In the genomic region with DNA sequence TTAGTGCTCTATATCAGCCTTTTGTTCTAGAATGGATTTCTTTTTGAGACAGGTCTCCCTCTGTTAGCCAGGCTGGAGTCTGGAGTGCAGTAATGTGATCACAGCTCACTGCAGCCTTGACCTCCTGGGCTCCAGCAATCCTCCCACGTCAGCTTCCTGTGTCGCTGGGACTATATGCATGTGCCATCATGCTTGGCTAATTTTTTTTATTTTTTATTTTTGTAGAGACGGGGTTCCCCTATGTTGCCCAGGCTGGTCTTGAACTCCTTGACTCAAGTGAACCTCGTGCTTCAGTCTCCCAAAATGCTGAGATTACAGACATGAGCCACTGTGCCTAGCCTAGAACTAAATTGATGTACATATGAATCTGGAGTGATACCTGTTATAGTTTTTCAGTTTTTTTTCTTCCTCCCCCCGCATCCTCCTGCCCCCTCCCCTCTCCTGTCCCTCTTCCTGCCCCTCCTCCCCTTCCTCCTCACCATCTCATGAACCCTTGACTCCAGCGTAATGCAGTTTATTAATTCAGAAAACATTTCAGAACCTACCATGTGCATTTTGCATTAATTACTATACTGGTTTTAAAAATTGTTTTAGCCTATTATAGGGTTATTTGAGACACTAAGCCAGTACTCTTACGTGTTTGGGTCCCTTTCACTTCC, we compare ENCODE assay signal across 11 cellular contexts. TPM values are rescaled to one million over a fixed set of nuclear protein-coding genes. Genes with fewer than 3 reads are reported as not detected.
DNase-seq lines count a peak whose midpoint lies in the region; ATAC-seq and TF ChIP-seq lines count a peak whose summit lies in the region.
"Had no signal": no experiment of that assay in that cellular context is flagged by ENCODE, and none has a peak within 500 bp of the region (broad histone marks: within the 10 kb centered on the region; RNA-seq: fewer than 3 reads in every experiment).

No MANE protein-coding gene starts in this region.

- no peaks in the 10 kb centered on the region for H3K36me3 ChIP-seq in upper lobe of right lung
- H3K36me3 ChIP-seq: transverse colon had no signal

- TF ChIP-seq CTCF in upper lobe of right lung (IDR thresholded peaks at IDR 0.05): no peak

- H3K27ac ChIP-seq in upper lobe of right lung: no peak overlapping the region
- H3K27ac ChIP-seq: transverse colon had no signal

- peak overlapping the region; percentile 59 for H3K4me3 Mint-ChIP-seq in activated naive CD8-positive, alpha-beta T cell treated with anti-CD3 and anti-CD28 coated beads for 36 hours

- peaks cover 53% of the 10 kb centered on the region for H3K36me3 Mint-ChIP-seq in activated naive CD8-positive, alpha-beta T cell treated with anti-CD3 and anti-CD28 coated beads for 36 hours

- H3K9me3 Mint-ChIP-seq in activated naive CD8-positive, alpha-beta T cell treated with anti-CD3 and anti-CD28 coated beads for 36 hours: peaks cover 2% of the 10 kb centered on the region

- ATAC-seq in HG03342 (IDR thresholded peaks at IDR 0.05; ENCODE audit: unreplicated experiment) (peak; percentile 37), upper lobe of right lung (peak; percentile 35), GM19023 (IDR thresholded peaks at IDR 0.05; ENCODE audit: unreplicated experiment) (no peak)

- no peaks in the 10 kb centered on the region for H3K27me3 Mint-ChIP-seq in activated naive CD8-positive, alpha-beta T cell treated with anti-CD3 and anti-CD28 coated beads for 36 hours

- peaks cover 86% of the 10 kb centered on the region for H3K4me1 Mint-ChIP-seq in activated naive CD8-positive, alpha-beta T cell treated with anti-CD3 and anti-CD28 coated beads for 36 hours

- H3K4me1 ChIP-seq in upper lobe of right lung: peaks cover 3% of the 10 kb centered on the region

- DNase-seq in stimulated activated CD4-positive, alpha-beta T cell treated with anti-CD3 and anti-CD28 coated beads, Interleukin-1b, Interleukin-23, amount 100 ng/mL, for 48 hours: peak; percentile 36
- DNase-seq in stimulated activated CD4-positive, alpha-beta T cell treated with anti-CD3 and anti-CD28 coated beads, Interleukin-12 subunit alpha, Interleukin-12 subunit beta, amount 100 ng/mL, for 4 hours: no peak
- DNase-seq in activated naive CD8-positive, alpha-beta T cell treated with anti-CD3 and anti-CD28 coated beads for 36 hours: no peak
- DNase-seq in upper lobe of right lung: no peak
- DNase-seq in Ammon's horn (ENCODE audit: low spot score): no peak
- no peak for DNase-seq in cortex of kidney (lab: John Stamatoyannopoulos, UW)
- DNase-seq: activated CD4-positive, alpha-beta T cell treated with anti-CD3 and anti-CD28 coated beads, Interleukin-2, amount 50 U/mL, for 48 hours; IMR-90; transverse colon had no signal

- peak overlapping the region; percentile 91 for H3K27ac Mint-ChIP-seq in activated naive CD8-positive, alpha-beta T cell treated with anti-CD3 and anti-CD28 coated beads for 36 hours

- no peaks in the 10 kb centered on the region for H3K27me3 ChIP-seq in upper lobe of right lung
- H3K27me3 ChIP-seq: transverse colon had no signal

- H3K4me3 ChIP-seq in upper lobe of right lung: no peak overlapping the region
- H3K4me3 ChIP-seq: transverse colon had no signal

- H3K9me3 ChIP-seq in upper lobe of right lung: no peaks in the 10 kb centered on the region
- H3K9me3 ChIP-seq: transverse colon had no signal

- intact Hi-C loops in upper lobe of right lung (cut with DNase I): no loop called here

RNA-seq across cellular contexts. Expression of a gene that starts 37.4 kb away (rescaled TPM):
- 100 to 1,000 TPM; 176 to 178 TPM for total RNA-seq in activated naive CD8-positive, alpha-beta T cell treated with anti-CD3 and anti-CD28 coated beads for 36 hours
- 22.4 TPM for total RNA-seq in upper lobe of right lung
